Comparison of ENCODE assay signal across 10 cellular contexts in genomic region chr7:151277631-151278030, GRCh38. TPM values are rescaled to one million over a fixed set of nuclear protein-coding genes. Genes with fewer than 3 reads are reported as not detected.
DNase-seq lines count a peak whose midpoint lies in the region; ATAC-seq, FAIRE-seq and TF ChIP-seq lines count a peak whose summit lies in the region.
"Had no signal": no experiment of that assay in that cellular context is flagged by ENCODE, and none has a peak within 500 bp of the region (broad histone marks: within the 10 kb centered on the region; RNA-seq: fewer than 3 reads in every experiment).

No MANE protein-coding gene starts in this region.

- 44 to 54% methylated on average over 3 to 8 of the region's 8 CpGs for WGBS in body of pancreas, 2 donors

- H3K4me3 ChIP-seq in keratinocyte (ENCODE audit: control insufficient read depth in 2 of 3, extremely low read depth in 1 of 3, insufficient read depth in 2 of 3, low read depth in 1 of 3, low read length in 3 of 3) (no peak overlapping the region), skeletal muscle satellite cell (ENCODE audit: low read length) (peak overlapping the region; percentile 73), body of pancreas (no peak overlapping the region)

- H3K9me3 ChIP-seq in keratinocyte (ENCODE audit: control insufficient read depth, low read depth, low read length) (no peaks in the 10 kb centered on the region), skeletal muscle satellite cell (replicated peaks; ENCODE audit: low read length) (no peaks in the 10 kb centered on the region), body of pancreas (no peaks in the 10 kb centered on the region)
- H3K9me3 ChIP-seq: heart left ventricle had no signal

- H3K36me3 ChIP-seq in keratinocyte (ENCODE audit: control insufficient read depth in 2 of 2, extremely low read depth in 1 of 2, insufficient read depth in 2 of 2, low read length in 2 of 2), result no peaks in the 10 kb centered on the region
- no peaks in the 10 kb centered on the region for H3K36me3 ChIP-seq in skeletal muscle satellite cell (ENCODE audit: insufficient read depth, low read length)
- no peaks in the 10 kb centered on the region for H3K36me3 ChIP-seq in body of pancreas (replicated peaks in 1 of 2; ENCODE audit: insufficient read depth in 1 of 2, low read depth in 2 of 2)
- H3K36me3 ChIP-seq: heart left ventricle had no signal

- no peaks in the 10 kb centered on the region for H4K20me1 ChIP-seq in keratinocyte (ENCODE audit: control insufficient read depth, extremely low read depth, insufficient read depth, low read length)

- FAIRE-seq in keratinocyte (lab: Jason Lieb, UNC), result no peak

- H3K27ac ChIP-seq in keratinocyte (ENCODE audit: control insufficient read depth, insufficient read depth, low read length) (no peak overlapping the region), body of pancreas (no peak overlapping the region)
- H3K27ac ChIP-seq: heart left ventricle had no signal

- peak overlapping the region; percentile 68 for H3K4me3 Mint-ChIP-seq in T-helper 1 cell treated with Interleukin-12 subunit alpha and Interleukin-12 subunit beta and Interleukin-4 antibody, amounts not matched to agents 30 μg/mL and 1 μg/mL, for 36 hours
- peak overlapping the region; percentile 66 for H3K4me3 Mint-ChIP-seq in activated T-helper 1 cell treated with anti-CD3 and anti-CD28 coated beads, Interleukin-12 subunit alpha, Interleukin-12 subunit beta, Interleukin-2, Interleukin-4 antibody, amounts not matched to agents 30 ng/mL and 10 ng/mL and 1 ng/mL, durations not matched to agents 14 hours and 24 hours and 36 hours

- dilution Hi-C loops in keratinocyte (cut with MboI; ENCODE audit: extremely low pct_ligation_motif_present, low sequenced_read_pairs), result no loop called here

- no peak for TF ChIP-seq POLR2A in body of pancreas (IDR thresholded peaks at IDR 0.05)

- intact Hi-C loops in activated T-helper 1 cell treated with anti-CD3 and anti-CD28 coated beads, Interleukin-12 subunit alpha, Interleukin-12 subunit beta, Interleukin-2, Interleukin-4 antibody, amounts not matched to agents 30 ng/mL and 10 ng/mL and 1 ng/mL, durations not matched to agents 14 hours and 24 hours and 36 hours (cut with micrococcal nuclease), result loop anchor here (1.0 kb wide), 3 partner anchors 9 to 73 kb away; partner anchors contain the start of gene CHPF2
- intact Hi-C loops in body of pancreas (cut with DNase I), result no loop called here

- H3K27ac Mint-ChIP-seq in T-helper 1 cell treated with Interleukin-12 subunit alpha and Interleukin-12 subunit beta and Interleukin-4 antibody, amounts not matched to agents 30 μg/mL and 1 μg/mL, for 36 hours, result no peak overlapping the region
- no peak overlapping the region for H3K27ac Mint-ChIP-seq in activated T-helper 1 cell treated with anti-CD3 and anti-CD28 coated beads, Interleukin-12 subunit alpha, Interleukin-12 subunit beta, Interleukin-2, Interleukin-4 antibody, amounts not matched to agents 30 ng/mL and 10 ng/mL and 1 ng/mL, durations not matched to agents 14 hours and 24 hours and 36 hours

- DNase-seq in T-helper 1 cell, result no peak
- DNase-seq in activated T-helper 1 cell treated with anti-CD3 and anti-CD28 coated beads, Interleukin-12 subunit alpha, Interleukin-12 subunit beta, Interleukin-2, Interleukin-4 antibody, amounts not matched to agents 30 ng/mL and 10 ng/mL and 1 ng/mL, durations not matched to agents 14 hours and 24 hours and 36 hours (ENCODE audit: low spot score), result no peak
- DNase-seq in keratinocyte (ENCODE audit: low read depth, low spot score), result no peak
- no peak for DNase-seq in body of pancreas
- DNase-seq: cortex of kidney had no signal

- H3K9ac ChIP-seq in keratinocyte (ENCODE audit: control insufficient read depth, extremely low read depth, insufficient read depth, low read length), result no peak overlapping the region
- H3K9ac ChIP-seq in skeletal muscle satellite cell (ENCODE audit: low read depth, low read length), result no peak overlapping the region

- H3K36me3 Mint-ChIP-seq in T-helper 1 cell treated with Interleukin-12 subunit alpha and Interleukin-12 subunit beta and Interleukin-4 antibody, amounts not matched to agents 30 μg/mL and 1 μg/mL, for 36 hours (ENCODE audit: low read depth), result no peaks in the 10 kb centered on the region
- no peaks in the 10 kb centered on the region for H3K36me3 Mint-ChIP-seq in activated T-helper 1 cell treated with anti-CD3 and anti-CD28 coated beads, Interleukin-12 subunit alpha, Interleukin-12 subunit beta, Interleukin-2, Interleukin-4 antibody, amounts not matched to agents 30 ng/mL and 10 ng/mL and 1 ng/mL, durations not matched to agents 14 hours and 24 hours and 36 hours (ENCODE audit: low read depth)

- no peaks in the 10 kb centered on the region for H3K9me3 Mint-ChIP-seq in T-helper 1 cell treated with Interleukin-12 subunit alpha and Interleukin-12 subunit beta and Interleukin-4 antibody, amounts not matched to agents 30 μg/mL and 1 μg/mL, for 36 hours
- H3K9me3 Mint-ChIP-seq in activated T-helper 1 cell treated with anti-CD3 and anti-CD28 coated beads, Interleukin-12 subunit alpha, Interleukin-12 subunit beta, Interleukin-2, Interleukin-4 antibody, amounts not matched to agents 30 ng/mL and 10 ng/mL and 1 ng/mL, durations not matched to agents 14 hours and 24 hours and 36 hours, result no peaks in the 10 kb centered on the region

- H3K4me1 ChIP-seq in keratinocyte (ENCODE audit: control insufficient read depth, extremely low read depth, insufficient read depth, low read length) (peaks cover 4% of the 10 kb centered on the region), skeletal muscle satellite cell (ENCODE audit: control insufficient read depth, insufficient read depth, low read length) (peaks cover 5% of the 10 kb centered on the region), body of pancreas (peaks cover 17% of the 10 kb centered on the region)

- H3K27me3 ChIP-seq in keratinocyte (ENCODE audit: control insufficient read depth, extremely low read depth, insufficient read depth, low read length), result peaks cover 51% of the 10 kb centered on the region
- peaks cover 38% of the 10 kb centered on the region for H3K27me3 ChIP-seq in skeletal muscle satellite cell (ENCODE audit: control insufficient read depth, insufficient read depth, low read length)
- peaks cover 0 to under 1% of the 10 kb centered on the region in 2 donors for H3K27me3 ChIP-seq in body of pancreas

- H3K4me2 ChIP-seq in keratinocyte (ENCODE audit: control insufficient read depth, extremely low read depth, insufficient read depth, low read depth, low read length) (no peak overlapping the region), skeletal muscle satellite cell (ENCODE audit: low read length) (peak overlapping the region; percentile 87)

- H3K27me3 Mint-ChIP-seq in T-helper 1 cell treated with Interleukin-12 subunit alpha and Interleukin-12 subunit beta and Interleukin-4 antibody, amounts not matched to agents 30 μg/mL and 1 μg/mL, for 36 hours (ENCODE audit: low read depth), result peaks cover 20% of the 10 kb centered on the region
- H3K27me3 Mint-ChIP-seq in activated T-helper 1 cell treated with anti-CD3 and anti-CD28 coated beads, Interleukin-12 subunit alpha, Interleukin-12 subunit beta, Interleukin-2, Interleukin-4 antibody, amounts not matched to agents 30 ng/mL and 10 ng/mL and 1 ng/mL, durations not matched to agents 14 hours and 24 hours and 36 hours (ENCODE audit: insufficient read depth), result peaks cover 30% of the 10 kb centered on the region

- TF ChIP-seq CTCF in keratinocyte (optimal IDR thresholded peaks at IDR 0.05 in 1 of 3, IDR thresholded peaks at IDR 0.05 in 1 of 3, conservative IDR thresholded peaks at IDR 0.05 in 1 of 3; ENCODE audit: extremely low read depth in 1 of 3, insufficient read depth in 2 of 3, low read length in 3 of 3), result no peak
- TF ChIP-seq CTCF in body of pancreas (IDR thresholded peaks at IDR 0.05), result no peak

- H2AFZ ChIP-seq in keratinocyte (ENCODE audit: control insufficient read depth, low read length), result peak overlapping the region; percentile 92

- H3K9me1 ChIP-seq in keratinocyte (ENCODE audit: control insufficient read depth, extremely low read depth, insufficient read depth, low read length), result no peaks in the 10 kb centered on the region

- no peaks in the 10 kb centered on the region for H3K79me2 ChIP-seq in keratinocyte (ENCODE audit: control insufficient read depth, insufficient read depth, low read length)

- ATAC-seq in HG03457 (IDR thresholded peaks at IDR 0.05; ENCODE audit: unreplicated experiment) (no peak), body of pancreas (no peak), HG03520 (IDR thresholded peaks at IDR 0.05; ENCODE audit: unreplicated experiment) (no peak)

- peaks cover 6% of the 10 kb centered on the region for H3K4me1 Mint-ChIP-seq in T-helper 1 cell treated with Interleukin-12 subunit alpha and Interleukin-12 subunit beta and Interleukin-4 antibody, amounts not matched to agents 30 μg/mL and 1 μg/mL, for 36 hours (ENCODE audit: low read depth)
- peaks cover 16% of the 10 kb centered on the region for H3K4me1 Mint-ChIP-seq in activated T-helper 1 cell treated with anti-CD3 and anti-CD28 coated beads, Interleukin-12 subunit alpha, Interleukin-12 subunit beta, Interleukin-2, Interleukin-4 antibody, amounts not matched to agents 30 ng/mL and 10 ng/mL and 1 ng/mL, durations not matched to agents 14 hours and 24 hours and 36 hours (ENCODE audit: low read depth)

RNA-seq across cellular contexts. Expression of gene SMARCD3, which starts 29.1 kb away (rescaled TPM):
- total RNA-seq in activated T-helper 1 cell treated with anti-CD3 and anti-CD28 coated beads, Interleukin-12 subunit alpha, Interleukin-12 subunit beta, Interleukin-2, Interleukin-4 antibody, amounts not matched to agents 30 ng/mL and 10 ng/mL and 1 ng/mL, durations not matched to agents 14 hours and 24 hours and 36 hours, result 2.4 and 3.1 TPM in 2 replicates
- polyA plus RNA-seq in keratinocyte, result 3.0 to 6.0 TPM (median 3.1 TPM) in 3 replicates
- 6.9 TPM for polyA plus RNA-seq in keratinocyte (2011; ENCODE audit: low read depth)
- polyA plus RNA-seq in keratinocyte (2011; cell fraction: cytosol; rRNA removed), result 4.0 and 6.1 TPM in 2 replicates
- 10.1 and 16.9 TPM in 2 replicates for polyA plus RNA-seq in keratinocyte (2011; cell fraction: nucleus; rRNA removed)
- 5.1 and 10.8 TPM in 2 replicates for polyA plus RNA-seq in keratinocyte (2012; ENCODE audit: low replicate concordance)
- polyA minus RNA-seq in keratinocyte, result 2.1 to 5.4 TPM (median 2.3 TPM) in 3 replicates
- 4.8 TPM for polyA minus RNA-seq in keratinocyte (2011; cell fraction: cytosol; rRNA and poly(A)+ RNA removed)
- 2.4 and 4.1 TPM in 2 replicates for polyA minus RNA-seq in keratinocyte (2011; cell fraction: nucleus; rRNA and poly(A)+ RNA removed)
- total RNA-seq in skeletal muscle satellite cell (2012; rRNA removed), result 19.5 and 28.6 TPM in 2 replicates
- 10 to 100 TPM; 22.3 to 37.2 TPM for total RNA-seq in body of pancreas

RNA-seq across cellular contexts. Expression of gene CHPF2, which starts 45.3 kb away (rescaled TPM):
- total RNA-seq in activated T-helper 1 cell treated with anti-CD3 and anti-CD28 coated beads, Interleukin-12 subunit alpha, Interleukin-12 subunit beta, Interleukin-2, Interleukin-4 antibody, amounts not matched to agents 30 ng/mL and 10 ng/mL and 1 ng/mL, durations not matched to agents 14 hours and 24 hours and 36 hours, result 45.6 and 48.5 TPM in 2 replicates
- polyA plus RNA-seq in keratinocyte, result 16.2 to 33.0 TPM (median 26.0 TPM) in 3 replicates
- polyA plus RNA-seq in keratinocyte (2011; ENCODE audit: low read depth), result 10.8 TPM
- polyA plus RNA-seq in keratinocyte (2011; cell fraction: cytosol; rRNA removed), result 7.2 and 13.1 TPM in 2 replicates
- 67.1 and 88.3 TPM in 2 replicates for polyA plus RNA-seq in keratinocyte (2011; cell fraction: nucleus; rRNA removed)
- polyA plus RNA-seq in keratinocyte (2012; ENCODE audit: low replicate concordance), result 16.8 and 35.8 TPM in 2 replicates
- polyA minus RNA-seq in keratinocyte, result 22.9 to 65.2 TPM (median 29.1 TPM) in 3 replicates
- 37.6 TPM for polyA minus RNA-seq in keratinocyte (2011; cell fraction: cytosol; rRNA and poly(A)+ RNA removed)
- 99.4 and 99.8 TPM in 2 replicates for polyA minus RNA-seq in keratinocyte (2011; cell fraction: nucleus; rRNA and poly(A)+ RNA removed)
- total RNA-seq in skeletal muscle satellite cell (2012; rRNA removed), result 64.9 and 65.4 TPM in 2 replicates
- 10 to 100 TPM; 24.4 to 52.1 TPM for total RNA-seq in body of pancreas

RNA-seq across cellular contexts. Expression of gene ABCF2, which starts 50.6 kb away (rescaled TPM):
- total RNA-seq in activated T-helper 1 cell treated with anti-CD3 and anti-CD28 coated beads, Interleukin-12 subunit alpha, Interleukin-12 subunit beta, Interleukin-2, Interleukin-4 antibody, amounts not matched to agents 30 ng/mL and 10 ng/mL and 1 ng/mL, durations not matched to agents 14 hours and 24 hours and 36 hours, result 81.7 and 85.4 TPM in 2 replicates
- polyA plus RNA-seq in keratinocyte, result 33.3 to 68.6 TPM (median 43.6 TPM) in 3 replicates
- polyA plus RNA-seq in keratinocyte (2011; ENCODE audit: low read depth), result 12.4 TPM
- 60.0 and 61.5 TPM in 2 replicates for polyA plus RNA-seq in keratinocyte (2011; cell fraction: cytosol; rRNA removed)
- polyA plus RNA-seq in keratinocyte (2011; cell fraction: nucleus; rRNA removed), result 58.1 and 59.3 TPM in 2 replicates
- 27.9 and 54.2 TPM in 2 replicates for polyA plus RNA-seq in keratinocyte (2012; ENCODE audit: low replicate concordance)
- 57.5 to 64.0 TPM (median 62.2 TPM) in 3 replicates for polyA minus RNA-seq in keratinocyte
- 38.0 TPM for polyA minus RNA-seq in keratinocyte (2011; cell fraction: cytosol; rRNA and poly(A)+ RNA removed)
- 21.0 and 32.6 TPM in 2 replicates for polyA minus RNA-seq in keratinocyte (2011; cell fraction: nucleus; rRNA and poly(A)+ RNA removed)
- 81.7 and 89.0 TPM in 2 replicates for total RNA-seq in skeletal muscle satellite cell (2012; rRNA removed)
- total RNA-seq in body of pancreas, result 10 to 100 TPM; 11.9 to 13.5 TPM
